ENCODE assay signal across 8 cellular contexts in genomic region chr10:73357821-73358220, GRCh38. TPM values are rescaled to one million over a fixed set of nuclear protein-coding genes. Genes with fewer than 3 reads are reported as not detected.
DNase-seq lines count a peak whose midpoint lies in the region; ATAC-seq and TF ChIP-seq lines count a peak whose summit lies in the region.

No MANE protein-coding gene starts in this region.

- H3K4me3 Mint-ChIP-seq in activated naive CD8-positive, alpha-beta T cell treated with anti-CD3 and anti-CD28 coated beads, Interleukin-2, amount 10 ng/mL, durations not matched to agents 7 days and 5 days = peak overlapping the region; percentile 97
- H3K4me3 Mint-ChIP-seq in immature natural killer cell = peak overlapping the region; percentile 95 to 99 (median 97)
- H3K4me3 Mint-ChIP-seq in stimulated activated naive B cell treated with anti-CD40 and anti-IgM and Interleukin-4, amounts not matched to agents 10 μg/mL and 1 μg/mL and 100 μg/mL, for 72 hours = peak overlapping the region; percentile 96 to 98

- H3K4me1 Mint-ChIP-seq in activated naive CD8-positive, alpha-beta T cell treated with anti-CD3 and anti-CD28 coated beads, Interleukin-2, amount 10 ng/mL, durations not matched to agents 7 days and 5 days = peaks cover 9% of the 10 kb centered on the region
- H3K4me1 Mint-ChIP-seq in immature natural killer cell = peaks cover 13 to 17% of the 10 kb centered on the region in 2 donors
- peaks cover 6 to 10% of the 10 kb centered on the region in 2 donors for H3K4me1 Mint-ChIP-seq in stimulated activated naive B cell treated with anti-CD40 and anti-IgM and Interleukin-4, amounts not matched to agents 10 μg/mL and 1 μg/mL and 100 μg/mL, for 72 hours

- DNase-seq in activated naive CD8-positive, alpha-beta T cell treated with anti-CD3 and anti-CD28 coated beads, Interleukin-2, amount 10 ng/mL, durations not matched to agents 7 days and 5 days = no peak
- DNase-seq in immature natural killer cell = no peak
- DNase-seq in stimulated activated naive B cell treated with anti-CD40 and anti-IgM and Interleukin-4, amounts not matched to agents 10 μg/mL and 1 μg/mL and 100 μg/mL, for 72 hours = no peak
- no peak for DNase-seq in stimulated activated CD4-positive, alpha-beta T cell treated with anti-CD3 and anti-CD28 coated beads, Interleukin-2, amount 100 ng/mL, for 48 hours
- no peak for DNase-seq in GM10266 (ENCODE audit: extremely low spot score)

- no peak overlapping the region for H3K27ac ChIP-seq in HUES64 (ENCODE audit: low read depth, low read length)

- POLR2A ChIA-PET in activated naive CD8-positive, alpha-beta T cell treated with anti-CD3 and anti-CD28 coated beads, Interleukin-2, amount 10 ng/mL, durations not matched to agents 7 days and 5 days (lab: Charles Lee) = interaction anchor here (0.6 to 2.6 kb wide), 6 partner anchors 12 to 294 kb away, joined by 3 to 14 read pairs (median 8); partner anchors contain the start of genes DNAJC9, MRPS16, P4HA1 and PPP3CB

- peak overlapping the region; percentile 91 for H3K27ac Mint-ChIP-seq in activated naive CD8-positive, alpha-beta T cell treated with anti-CD3 and anti-CD28 coated beads, Interleukin-2, amount 10 ng/mL, durations not matched to agents 7 days and 5 days
- peak overlapping the region; percentile 90 to 98 (median 95) for H3K27ac Mint-ChIP-seq in immature natural killer cell
- peak overlapping the region; percentile 97 for H3K27ac Mint-ChIP-seq in stimulated activated naive B cell treated with anti-CD40 and anti-IgM and Interleukin-4, amounts not matched to agents 10 μg/mL and 1 μg/mL and 100 μg/mL, for 72 hours

- no peak for TF ChIP-seq CTCF in GM10266 (IDR thresholded peaks at IDR 0.05; ENCODE audit: control insufficient read depth, insufficient read depth, low read depth, missing control alignments)

- H3K9me3 ChIP-seq in HUES64 (ENCODE audit: insufficient read depth, low read depth, low read length) = no peaks in the 10 kb centered on the region

- H3K36me3 Mint-ChIP-seq in activated naive CD8-positive, alpha-beta T cell treated with anti-CD3 and anti-CD28 coated beads, Interleukin-2, amount 10 ng/mL, durations not matched to agents 7 days and 5 days = peaks cover 7% of the 10 kb centered on the region
- H3K36me3 Mint-ChIP-seq in immature natural killer cell = no peaks in the 10 kb centered on the region
- peaks cover 9 to 16% of the 10 kb centered on the region in 2 donors for H3K36me3 Mint-ChIP-seq in stimulated activated naive B cell treated with anti-CD40 and anti-IgM and Interleukin-4, amounts not matched to agents 10 μg/mL and 1 μg/mL and 100 μg/mL, for 72 hours

- peak overlapping the region; percentile 81 for H3K4me3 ChIP-seq in HUES64 (ENCODE audit: low read length)

- no peak for ATAC-seq in activated naive CD8-positive, alpha-beta T cell treated with anti-CD3 and anti-CD28 coated beads, Interleukin-2, amount 10 ng/mL, durations not matched to agents 7 days and 5 days (ENCODE audit: low read depth)
- ATAC-seq in stimulated activated naive B cell treated with anti-CD40 and anti-IgM and Interleukin-4, amounts not matched to agents 10 μg/mL and 1 μg/mL and 100 μg/mL, for 72 hours (replicated peaks) = no peak
- ATAC-seq in HG02763 (IDR thresholded peaks at IDR 0.05; ENCODE audit: unreplicated experiment) (no peak), GM21717 (IDR thresholded peaks at IDR 0.05; ENCODE audit: unreplicated experiment) (no peak)

- no peaks in the 10 kb centered on the region for H3K36me3 ChIP-seq in HUES64 (ENCODE audit: insufficient read depth, low read length)

- H3K9ac ChIP-seq in HUES64 (ENCODE audit: low read depth, low read length) = peak overlapping the region; percentile 88

- peaks cover 23% of the 10 kb centered on the region for H3K27me3 ChIP-seq in HUES64 (ENCODE audit: insufficient read depth, low read length)

- peaks cover 3% of the 10 kb centered on the region for H3K9me3 Mint-ChIP-seq in activated naive CD8-positive, alpha-beta T cell treated with anti-CD3 and anti-CD28 coated beads, Interleukin-2, amount 10 ng/mL, durations not matched to agents 7 days and 5 days
- no peaks in the 10 kb centered on the region for H3K9me3 Mint-ChIP-seq in immature natural killer cell
- H3K9me3 Mint-ChIP-seq in stimulated activated naive B cell treated with anti-CD40 and anti-IgM and Interleukin-4, amounts not matched to agents 10 μg/mL and 1 μg/mL and 100 μg/mL, for 72 hours = no peaks in the 10 kb centered on the region

- peaks cover 9% of the 10 kb centered on the region; the same call in 1 of the 2 replicates for H3K4me1 ChIP-seq in HUES64 (ENCODE audit: insufficient read depth, low read length)

- no peaks in the 10 kb centered on the region for H3K27me3 Mint-ChIP-seq in activated naive CD8-positive, alpha-beta T cell treated with anti-CD3 and anti-CD28 coated beads, Interleukin-2, amount 10 ng/mL, durations not matched to agents 7 days and 5 days
- H3K27me3 Mint-ChIP-seq in immature natural killer cell (ENCODE audit: low read depth in 3 of 3) = peaks cover 0 to 10% (median 7%) of the 10 kb centered on the region in 3 donors
- H3K27me3 Mint-ChIP-seq in stimulated activated naive B cell treated with anti-CD40 and anti-IgM and Interleukin-4, amounts not matched to agents 10 μg/mL and 1 μg/mL and 100 μg/mL, for 72 hours = no peaks in the 10 kb centered on the region

- WGBS in HUES64 = 67% methylated on average over 5 of the region's 5 CpGs

RNA-seq across cellular contexts. Expression of gene CFAP70, which starts 0.8 kb away (rescaled TPM):
- 0.30 TPM for polyA plus RNA-seq in HUES64 (2013, experiment 1 of 2)
- 0.44 TPM for polyA plus RNA-seq in HUES64 (2013, experiment 2 of 2)
- 1 to 10 TPM; 2.0 to 2.2 TPM for total RNA-seq in activated naive CD8-positive, alpha-beta T cell treated with anti-CD3 and anti-CD28 coated beads, Interleukin-2, amount 10 ng/mL, durations not matched to agents 7 days and 5 days
- polyA plus RNA-seq in immature natural killer cell = under 1 TPM in 1 of 3 donors, not detected in 2; 0.16 TPM

RNA-seq across cellular contexts. Expression of gene ANXA7, which starts 56.0 kb away (rescaled TPM):
- 50.6 TPM for polyA plus RNA-seq in HUES64 (2013, experiment 1 of 2)
- 49.4 TPM for polyA plus RNA-seq in HUES64 (2013, experiment 2 of 2)
- total RNA-seq in activated naive CD8-positive, alpha-beta T cell treated with anti-CD3 and anti-CD28 coated beads, Interleukin-2, amount 10 ng/mL, durations not matched to agents 7 days and 5 days = 10 to 100 TPM; 88.9 to 90.6 TPM
- polyA plus RNA-seq in immature natural killer cell = 100 to 1,000 TPM; 119 to 234 (median 136) TPM
